Comparison of ENCODE assay signal across 22 cellular contexts in genomic region chr6:280775-281468, GRCh38. TPM values are rescaled to one million over a fixed set of nuclear protein-coding genes. Genes with fewer than 3 reads are reported as not detected.
A peak's percentile ranks its signal among the peaks of the same experiment; 100 is the strongest.
DNase-seq lines count a peak whose midpoint lies in the region; ATAC-seq and TF ChIP-seq lines count a peak whose summit lies in the region.
"Had no signal": no experiment of that assay in that cellular context is flagged by ENCODE, and none has a peak within 500 bp of the region (broad histone marks: within the 10 kb centered on the region; RNA-seq: fewer than 3 reads in every experiment).

No MANE protein-coding gene starts in this region.

- 88% methylated on average over 10 of the region's 10 CpGs for WGBS in esophagus muscularis mucosa
- 92 to 94% (median 92%) methylated on average over 10 of the region's 10 CpGs for WGBS in spleen, 5 donors

- H3K36me3 Mint-ChIP-seq in activated CD4-positive, alpha-beta T cell treated with anti-CD3 and anti-CD28 coated beads, Interleukin-2, amount 10 ng/mL, durations not matched to agents 24 days and 14 days (ENCODE audit: low read depth): no peaks in the 10 kb centered on the region
- peaks cover 32 to 35% of the 10 kb centered on the region in 2 donors for H3K36me3 Mint-ChIP-seq in naive B cell

- TF ChIP-seq CTCF in esophagus muscularis mucosa (IDR thresholded peaks at IDR 0.05) (no peak), spleen (IDR thresholded peaks at IDR 0.05 in 8 of 11, conservative IDR thresholded peaks at IDR 0.05 in 3 of 11) (no peak)

- peaks cover 4% of the 10 kb centered on the region for H3K9me3 Mint-ChIP-seq in activated CD4-positive, alpha-beta T cell treated with anti-CD3 and anti-CD28 coated beads, Interleukin-2, amount 10 ng/mL, durations not matched to agents 24 days and 14 days
- peaks cover 0 to 4% (median 0%) of the 10 kb centered on the region in 7 donors for H3K9me3 Mint-ChIP-seq in naive B cell
- H3K9me3 Mint-ChIP-seq: CD4-positive, CD25-positive, alpha-beta regulatory T cell had no signal

- H3K27ac ChIP-seq in esophagus muscularis mucosa (replicated peaks in 1 of 4): no peak overlapping the region
- no peak overlapping the region for H3K27ac ChIP-seq in spleen

- H3K4me3 ChIP-seq in esophagus muscularis mucosa: no peak overlapping the region
- no peak overlapping the region for H3K4me3 ChIP-seq in spleen
- H3K4me3 ChIP-seq: GM12878 had no signal

- peaks cover 7% of the 10 kb centered on the region for H3K27me3 Mint-ChIP-seq in activated CD4-positive, alpha-beta T cell treated with anti-CD3 and anti-CD28 coated beads, Interleukin-2, amount 10 ng/mL, durations not matched to agents 24 days and 14 days
- H3K27me3 Mint-ChIP-seq in naive B cell: no peaks in the 10 kb centered on the region

- ATAC-seq in naive B cell (ENCODE audit: low read depth in 2 of 2): no peak
- no peak for ATAC-seq in GM19035 (IDR thresholded peaks at IDR 0.05; ENCODE audit: unreplicated experiment)
- ATAC-seq: GM12878, HCT116 had no signal

- H3K27me3 ChIP-seq in esophagus muscularis mucosa (peaks cover 0 to 32% (median 0%) of the 10 kb centered on the region in 4 donors), spleen (replicated peaks in 1 of 7) (peaks cover 0 to 4% (median 0%) of the 10 kb centered on the region in 7 donors)

- no peak for TF ChIP-seq EP300 in esophagus muscularis mucosa (IDR thresholded peaks at IDR 0.05)

- peak; percentile 53 for DNase-seq in activated CD4-positive, alpha-beta T cell treated with anti-CD3 and anti-CD28 coated beads, Interleukin-2, amount 10 ng/mL, durations not matched to agents 24 days and 14 days
- no peak for DNase-seq in activated CD4-positive, alpha-beta T cell treated with anti-CD3 and anti-CD28 coated beads, Interleukin-2, amount 50 U/mL, for 48 hours
- peak; percentile 89 for DNase-seq in esophagus muscularis mucosa (ENCODE audit: extremely low spot score)
- DNase-seq in naive B cell: no peak
- DNase-seq in spleen: peak; percentile 71
- no peak for DNase-seq in HPDE6-E6E7 (ENCODE audit: extremely low spot score)
- DNase-seq: ACHN; BE2C; C1 segment of cervical spinal cord; CD4-positive, CD25-positive, alpha-beta regulatory T cell; CD8-positive, alpha-beta memory T cell; COR-L47; DMS 273 treated with DMSO at 0.1 percent for 48 hours; DMS53; DND-41; EL; GOT3; H7; HFFc6 had no signal

- H3K4me1 ChIP-seq in esophagus muscularis mucosa (no peaks in the 10 kb centered on the region), spleen (peaks cover 0 to 15% (median 0%) of the 10 kb centered on the region in 6 donors)
- H3K4me1 ChIP-seq: BE2C had no signal

- intact Hi-C loops in activated CD4-positive, alpha-beta T cell treated with anti-CD3 and anti-CD28 coated beads, Interleukin-2, amount 10 ng/mL, durations not matched to agents 24 days and 14 days (cut with micrococcal nuclease): no loop called here
- intact Hi-C loops in esophagus muscularis mucosa (cut with DNase I): no loop called here
- intact Hi-C loops in spleen (cut with DNase I; ENCODE audit: low total_unique reads): no loop called here

- peaks cover 11% of the 10 kb centered on the region for H3K4me1 Mint-ChIP-seq in activated CD4-positive, alpha-beta T cell treated with anti-CD3 and anti-CD28 coated beads, Interleukin-2, amount 10 ng/mL, durations not matched to agents 24 days and 14 days
- peaks cover 31 to 48% (median 34%) of the 10 kb centered on the region in 3 donors for H3K4me1 Mint-ChIP-seq in naive B cell

- no peak for TF ChIP-seq POLR2A in esophagus muscularis mucosa (IDR thresholded peaks at IDR 0.05; ENCODE audit: low read depth)
- no peak for TF ChIP-seq POLR2A in spleen (IDR thresholded peaks at IDR 0.05)

- H3K27ac Mint-ChIP-seq in activated CD4-positive, alpha-beta T cell treated with anti-CD3 and anti-CD28 coated beads, Interleukin-2, amount 10 ng/mL, durations not matched to agents 24 days and 14 days: no peak overlapping the region
- peak overlapping the region in 4 of 6 donors; percentile 8 to 56 (median 12) for H3K27ac Mint-ChIP-seq in naive B cell
- H3K27ac Mint-ChIP-seq: CD4-positive, CD25-positive, alpha-beta regulatory T cell; HFFc6 had no signal

- H3K4me3 Mint-ChIP-seq in activated CD4-positive, alpha-beta T cell treated with anti-CD3 and anti-CD28 coated beads, Interleukin-2, amount 10 ng/mL, durations not matched to agents 24 days and 14 days: no peak overlapping the region
- H3K4me3 Mint-ChIP-seq in naive B cell: no peak overlapping the region
- H3K4me3 Mint-ChIP-seq: CD4-positive, CD25-positive, alpha-beta regulatory T cell; CD8-positive, alpha-beta memory T cell; HFFc6 had no signal

- H3K36me3 ChIP-seq in esophagus muscularis mucosa (no peaks in the 10 kb centered on the region), spleen (no peaks in the 10 kb centered on the region)
- H3K36me3 ChIP-seq: BE2C had no signal

- H3K9me3 ChIP-seq in esophagus muscularis mucosa: no peaks in the 10 kb centered on the region
- no peaks in the 10 kb centered on the region for H3K9me3 ChIP-seq in spleen
- H3K9me3 ChIP-seq: BE2C had no signal

RNA-seq across cellular contexts. Expression of gene DUSP22, which starts 11.4 kb away (rescaled TPM):
- total RNA-seq in activated CD4-positive, alpha-beta T cell treated with anti-CD3 and anti-CD28 coated beads, Interleukin-2, amount 10 ng/mL, durations not matched to agents 24 days and 14 days: 22.5 and 24.0 TPM in 2 replicates
- total RNA-seq in esophagus muscularis mucosa: 10 to 100 TPM; 67.7 to 95.6 (median 73.7) TPM
- polyA plus RNA-seq in naive B cell (ENCODE audit: low read depth in 6 of 6): 100 to 1,000 TPM in 5 of 6 donors, 10 to 100 TPM in 1; 89.6 to 177 (median 134) TPM
- 100 to 1,000 TPM in 1 of 7 donors, 10 to 100 TPM in 6; 60.5 to 120 (median 75.5) TPM for total RNA-seq in spleen
- 10 to 100 TPM; 41.2 to 65.7 (median 46.8) TPM for polyA plus RNA-seq in spleen

Comparison
In these comparisons a context has a peak if more than half of its experiments do, and no peak if none do; other contexts are left out.
1. DNase-seq: peak in activated CD4-positive, alpha-beta T cell treated with anti-CD3 and anti-CD28 coated beads, Interleukin-2, amount 10 ng/mL, durations not matched to agents 24 days and 14 days (single experiment), esophagus muscularis mucosa (single experiment) and spleen (single experiment); none in activated CD4-positive, alpha-beta T cell treated with anti-CD3 and anti-CD28 coated beads, Interleukin-2, amount 50 U/mL, for 48 hours (0 of 2), naive B cell (single experiment) and HPDE6-E6E7 (single experiment).